ENCODE assay signal across 11 cellular contexts in genomic region chr2:197675711-197676188, GRCh38. TPM values are rescaled to one million over a fixed set of nuclear protein-coding genes. Genes with fewer than 3 reads are reported as not detected.
DNase-seq lines count a peak whose midpoint lies in the region; ATAC-seq and TF ChIP-seq lines count a peak whose summit lies in the region.
"Had no signal": no experiment of that assay in that cellular context is flagged by ENCODE, and none has a peak within 500 bp of the region (broad histone marks: within the 10 kb centered on the region; RNA-seq: fewer than 3 reads in every experiment).

No MANE protein-coding gene starts in this region.

- POLR2A ChIA-PET in PC-3 (lab: Charles Lee; ENCODE audit: unreplicated experiment) = no interaction called here

- peaks cover 27% of the 10 kb centered on the region for H3K27me3 Mint-ChIP-seq in activated T-cell treated with anti-CD3 and anti-CD28 coated beads, Interleukin-2, amount 50 U/mL, for 4 hours (ENCODE audit: low read depth)

- H3K4me1 ChIP-seq in esophagus squamous epithelium (no peaks in the 10 kb centered on the region), tibial artery (peaks cover 0 to 37% (median 12%) of the 10 kb centered on the region in 4 donors), PC-3 (ENCODE audit: insufficient read depth, low read length) (peaks cover 6% of the 10 kb centered on the region)
- H3K4me1 ChIP-seq: SJCRH30 had no signal

- no peaks in the 10 kb centered on the region for H3K9me2 ChIP-seq in PC-3 (replicated peaks; ENCODE audit: low read length)

- H3K4me1 Mint-ChIP-seq in activated T-cell treated with anti-CD3 and anti-CD28 coated beads, Interleukin-2, amount 50 U/mL, for 4 hours (ENCODE audit: low read depth) = no peaks in the 10 kb centered on the region
- H3K4me1 Mint-ChIP-seq: naive B cell had no signal

- no peaks in the 10 kb centered on the region for H3K9me3 Mint-ChIP-seq in activated T-cell treated with anti-CD3 and anti-CD28 coated beads, Interleukin-2, amount 50 U/mL, for 4 hours

- H3K4me2 ChIP-seq in PC-3 (ENCODE audit: low read length) = no peak overlapping the region

- H4K20me1 ChIP-seq in PC-3 (ENCODE audit: low read length) = no peaks in the 10 kb centered on the region

- CTCF ChIA-PET in PC-3 (lab: Charles Lee) = no interaction called here

- no peaks in the 10 kb centered on the region for H3K27me3 ChIP-seq in MG63
- H3K27me3 ChIP-seq in esophagus squamous epithelium = no peaks in the 10 kb centered on the region
- no peaks in the 10 kb centered on the region for H3K27me3 ChIP-seq in tibial artery
- H3K27me3 ChIP-seq in PC-3 (ENCODE audit: low read length) = no peaks in the 10 kb centered on the region
- H3K27me3 ChIP-seq: SJCRH30 had no signal

- H3K79me2 ChIP-seq in PC-3 (ENCODE audit: low read length) = no peaks in the 10 kb centered on the region

- no peak overlapping the region for H2AFZ ChIP-seq in PC-3 (ENCODE audit: low read length)

- BruUV-seq in PC-3 (replicated peaks; lab: Mats Ljungman, UMichigan) = no TSS peak

- peak overlapping the region; percentile 46 for H3K4me3 ChIP-seq in MG63
- H3K4me3 ChIP-seq in esophagus squamous epithelium = peak overlapping the region in 3 of 4 donors; percentile 37 to 58 (median 39)
- H3K4me3 ChIP-seq in tibial artery = peak overlapping the region; percentile 49 to 54
- H3K4me3 ChIP-seq in PC-3 (ENCODE audit: low read length) = no peak overlapping the region
- H3K4me3 ChIP-seq: SJCRH30 had no signal

- 42 to 45% methylated on average over 6 of the region's 6 CpGs for WGBS in esophagus squamous epithelium, 2 donors

- DNase-seq in MG63 (peak; percentile 22), esophagus squamous epithelium (lab: John Stamatoyannopoulos, UW) (no peak), midbrain (lab: John Stamatoyannopoulos, UW) (peak; percentile 63), tibial artery (peak in 1 of 2 donors; percentile 29), NCI-H510A (lab: John Stamatoyannopoulos, UW) (no peak), PC-3 (no peak), NCI-H187 treated with DMSO at 0.1 percent for 48 hours (lab: John Stamatoyannopoulos, UW) (no peak)
- DNase-seq in activated T-cell treated with anti-CD3 and anti-CD28 coated beads, Interleukin-2, amount 50 U/mL, for 4 hours = no peak
- DNase-seq: activated naive CD4-positive, alpha-beta T cell; naive B cell; SJCRH30 had no signal

- no peaks in the 10 kb centered on the region for H3K36me3 Mint-ChIP-seq in activated T-cell treated with anti-CD3 and anti-CD28 coated beads, Interleukin-2, amount 50 U/mL, for 4 hours (ENCODE audit: insufficient read depth)

- intact Hi-C loops in esophagus squamous epithelium (cut with DNase I) (no loop called here), tibial artery (cut with DNase I; ENCODE audit: low total_unique reads) (no loop called here), PC-3 (cut with micrococcal nuclease) (no loop called here)

- H3K9me3 ChIP-seq in MG63 = no peaks in the 10 kb centered on the region
- no peaks in the 10 kb centered on the region for H3K9me3 ChIP-seq in esophagus squamous epithelium
- H3K9me3 ChIP-seq in tibial artery = peaks cover 0 to 5% (median 0%) of the 10 kb centered on the region in 3 donors
- no peaks in the 10 kb centered on the region for H3K9me3 ChIP-seq in PC-3 (ENCODE audit: low read length)
- H3K9me3 ChIP-seq: SJCRH30 had no signal

- H3K36me3 ChIP-seq in MG63 (no peaks in the 10 kb centered on the region), esophagus squamous epithelium (no peaks in the 10 kb centered on the region), tibial artery (peaks cover 0 to 2% (median 0%) of the 10 kb centered on the region in 3 donors), PC-3 (ENCODE audit: low read depth, low read length) (no peaks in the 10 kb centered on the region)
- H3K36me3 ChIP-seq: SJCRH30 had no signal

- ATAC-seq in activated T-cell treated with anti-CD3 and anti-CD28 coated beads, Interleukin-2, amount 50 U/mL, for 4 hours = no peak
- no peak for ATAC-seq in PC-3

- no peak for TF ChIP-seq CTCF in esophagus squamous epithelium (IDR thresholded peaks at IDR 0.05)
- peak in 1 of 2 experiments; percentile 15 for TF ChIP-seq CTCF in tibial artery (IDR thresholded peaks at IDR 0.05)
- TF ChIP-seq CTCF in PC-3 (conservative IDR thresholded peaks at IDR 0.05; ENCODE audit: low read depth, low read length) = no peak

- no peak overlapping the region for H3K4me3 Mint-ChIP-seq in activated T-cell treated with anti-CD3 and anti-CD28 coated beads, Interleukin-2, amount 50 U/mL, for 4 hours
- H3K4me3 Mint-ChIP-seq: naive B cell had no signal

- H3K9ac ChIP-seq in PC-3 (ENCODE audit: low read length) = no peak overlapping the region

- H3K27ac ChIP-seq in esophagus squamous epithelium = peak overlapping the region in 3 of 4 donors; percentile 59 to 77 (median 68)
- peak overlapping the region; percentile 54 to 80 for H3K27ac ChIP-seq in tibial artery
- H3K27ac ChIP-seq in PC-3 (ENCODE audit: low read length) = no peak overlapping the region
- H3K27ac ChIP-seq: SJCRH30 had no signal

- no peaks in the 10 kb centered on the region for H3F3A ChIP-seq in PC-3 (ENCODE audit: low read length, unreplicated experiment)

- no peak for TF ChIP-seq POLR2A in esophagus squamous epithelium (IDR thresholded peaks at IDR 0.05)

RNA-seq across cellular contexts. Expression of gene RFTN2, which starts 0.4 kb away (rescaled TPM):
- total RNA-seq in MG63 (2014; rRNA removed; shearing (Covaris generic); ENCODE audit: low replicate concordance) = 0.07 TPM in 2 replicates
- 1 to 10 TPM in 3 of 4 donors, not detected in 1; 1.4 to 7.4 (median 2.7) TPM for total RNA-seq in esophagus squamous epithelium
- total RNA-seq in activated T-cell treated with anti-CD3 and anti-CD28 coated beads, Interleukin-2, amount 50 U/mL, for 4 hours = not detected
- total RNA-seq in PC-3 (2014; rRNA removed) = 0.07 TPM in 1 of 2 replicates, not detected in the other

RNA-seq across cellular contexts. Expression of gene MARS2, which starts 29.4 kb away (rescaled TPM):
- 4.5 and 4.9 TPM in 2 replicates for total RNA-seq in MG63 (2014; rRNA removed; shearing (Covaris generic); ENCODE audit: low replicate concordance)
- total RNA-seq in esophagus squamous epithelium (10 to 100 TPM in 3 of 4 donors, 1 to 10 TPM in 1; 9.9 to 14.5 (median 12.3) TPM), PC-3 (2014; rRNA removed) (7.8 and 8.3 TPM in 2 replicates)
- 10 to 100 TPM; 32.4 to 36.9 (median 34.7) TPM for total RNA-seq in activated T-cell treated with anti-CD3 and anti-CD28 coated beads, Interleukin-2, amount 50 U/mL, for 4 hours

Comparison
In these comparisons a context has a peak if more than half of its experiments do, and no peak if none do; other contexts are left out.
1. DNase-seq: peak in MG63 (single experiment) and midbrain (single experiment); none in esophagus squamous epithelium (single experiment), NCI-H510A (single experiment), activated T-cell treated with anti-CD3 and anti-CD28 coated beads, Interleukin-2, amount 50 U/mL, for 4 hours (single experiment), PC-3 (single experiment) and NCI-H187 treated with DMSO at 0.1 percent for 48 hours (single experiment).